ENCODE assay signal across 9 cellular contexts in genomic region chr10:80453392-80453714, GRCh38. TPM values are rescaled to one million over a fixed set of nuclear protein-coding genes. Genes with fewer than 3 reads are reported as not detected.
DNase-seq lines count a peak whose midpoint lies in the region; ATAC-seq and TF ChIP-seq lines count a peak whose summit lies in the region.
"Had no signal": no experiment of that assay in that cellular context is flagged by ENCODE, and none has a peak within 500 bp of the region (broad histone marks: within the 10 kb centered on the region; RNA-seq: fewer than 3 reads in every experiment).

No MANE protein-coding gene starts in this region.

- peak overlapping the region; percentile 97 for H2BK12ac ChIP-seq in trophoblast cell (ENCODE audit: low read length)

- H3K4me1 ChIP-seq in Caco-2 (peaks cover 62% of the 10 kb centered on the region), esophagus squamous epithelium (peaks cover 33 to 49% (median 39%) of the 10 kb centered on the region in 3 donors), trophoblast cell (ENCODE audit: control insufficient read depth in 1 of 2, insufficient read depth in 2 of 2, low read length in 2 of 2) (peaks cover 25 to 27% of the 10 kb centered on the region in 2 experiments)

- intact Hi-C loops in Caco-2 (cut with micrococcal nuclease; ENCODE audit: unreplicated experiment), result loop anchor here (1.0 kb wide), 1 partner anchor 53 kb away; no protein-coding TSS in a partner anchor
- intact Hi-C loops in esophagus squamous epithelium (cut with DNase I), result loop anchor here (5.0 kb wide), 1 partner anchor 49 kb away; no protein-coding TSS in a partner anchor

- ATAC-seq in HG03175 (IDR thresholded peaks at IDR 0.05; ENCODE audit: unreplicated experiment), result no peak

- peak overlapping the region; percentile 53 for H3K4ac ChIP-seq in trophoblast cell (ENCODE audit: low read depth, low read length)

- H3K18ac ChIP-seq in trophoblast cell (ENCODE audit: low read length), result peak overlapping the region; percentile 94

- H3F3A ChIP-seq in SU-DHL-6 (ENCODE audit: insufficient read depth), result peaks cover 8% of the 10 kb centered on the region

- peak overlapping the region; percentile 53 for H3K4me3 ChIP-seq in Caco-2 (ENCODE audit: low read depth, low read length)
- no peak overlapping the region for H3K4me3 ChIP-seq in SU-DHL-6 (ENCODE audit: insufficient read depth, low read length, poor library complexity, severe bottlenecking)
- H3K4me3 ChIP-seq in esophagus squamous epithelium, result peak overlapping the region; percentile 28 to 100 (median 70)
- H3K4me3 ChIP-seq in trophoblast cell (ENCODE audit: low read depth, low read length), result peak overlapping the region; percentile 57

- no peaks in the 10 kb centered on the region for H3K79me2 ChIP-seq in SU-DHL-6 (ENCODE audit: insufficient read depth, low read length)
- peaks cover 35% of the 10 kb centered on the region for H3K79me2 ChIP-seq in trophoblast cell (ENCODE audit: control insufficient read depth, insufficient read depth, low read length, poor library complexity)

- BruUV-seq in Caco-2 (replicated peaks; lab: Mats Ljungman, UMichigan), result TSS peak; percentile 90

- WGBS in esophagus squamous epithelium, 2 donors, result 17 to 18% methylated on average over 5 to 8 of the region's 9 CpGs
- no CpG with 5 or more reads among the region's 9 CpGs for WGBS in trophoblast cell (ENCODE audit: extremely low coverage, insufficient coverage, insufficient read length)

- peak overlapping the region; percentile 42 for H3K4me2 ChIP-seq in SU-DHL-6 (ENCODE audit: low read depth, low read length, poor library complexity, severe bottlenecking)
- H3K4me2 ChIP-seq in trophoblast cell (ENCODE audit: low read length), result peak overlapping the region; percentile 68

- H4K12ac ChIP-seq in trophoblast cell (ENCODE audit: low read depth, low read length), result peak overlapping the region; percentile 92

- CTCF ChIA-PET in Caco-2 (lab: Charles Lee), result interaction anchor here (0.6 to 1.7 kb wide), 4 partner anchors 9 to 67 kb away, joined by 3 to 13 read pairs (median 4); no protein-coding TSS in a partner anchor

- no peaks in the 10 kb centered on the region for H3K27me3 Mint-ChIP-seq in Caco-2 (ENCODE audit: insufficient read depth, unreplicated experiment)

- H2AK5ac ChIP-seq in trophoblast cell (ENCODE audit: low read length), result peak overlapping the region; percentile 64

- no peak overlapping the region for H3K27ac Mint-ChIP-seq in Caco-2 (ENCODE audit: unreplicated experiment)

- peak overlapping the region; percentile 93 for H2BK120ac ChIP-seq in trophoblast cell (ENCODE audit: insufficient read depth, low read length, poor library complexity)

- POLR2A ChIA-PET in Caco-2 (lab: Charles Lee), result interaction anchor here (0.5 to 1.5 kb wide), 4 partner anchors 40 to 51 kb away, joined by 3 to 5 read pairs (median 4); no protein-coding TSS in a partner anchor

- H2BK5ac ChIP-seq in trophoblast cell (ENCODE audit: low read depth, low read length, poor library complexity), result peak overlapping the region; percentile 79

- H4K8ac ChIP-seq in trophoblast cell (ENCODE audit: low read depth, low read length), result peak overlapping the region; percentile 88

- H3K36me3 Mint-ChIP-seq in Caco-2 (ENCODE audit: insufficient read depth, unreplicated experiment), result peaks cover 37% of the 10 kb centered on the region

- peaks cover 26% of the 10 kb centered on the region for H3K4me1 Mint-ChIP-seq in Caco-2 (ENCODE audit: low read depth, unreplicated experiment)

- no peaks in the 10 kb centered on the region for H3K36me3 ChIP-seq in Caco-2 (ENCODE audit: control insufficient read depth, insufficient read depth, low read length)
- H3K36me3 ChIP-seq in SU-DHL-6 (ENCODE audit: low read length), result no peaks in the 10 kb centered on the region
- H3K36me3 ChIP-seq in esophagus squamous epithelium, result peaks cover 0 to 7% (median 0%) of the 10 kb centered on the region in 3 donors
- H3K36me3 ChIP-seq in trophoblast cell (ENCODE audit: control insufficient read depth in 1 of 2, insufficient read depth in 2 of 2, low read length in 2 of 2), result peaks cover 0 to 5% of the 10 kb centered on the region in 2 experiments

- peak overlapping the region; percentile 87 for H4K91ac ChIP-seq in trophoblast cell (ENCODE audit: low read depth, low read length)

- no peaks in the 10 kb centered on the region; the same call in 1 of the 2 replicates for H4K20me1 ChIP-seq in SU-DHL-6 (ENCODE audit: low read depth, low read length)

- H3K27me3 ChIP-seq in Caco-2 (replicated peaks; ENCODE audit: control insufficient read depth, insufficient read depth, low read length) (no peaks in the 10 kb centered on the region), SU-DHL-6 (ENCODE audit: low read length) (no peaks in the 10 kb centered on the region), esophagus squamous epithelium (no peaks in the 10 kb centered on the region), trophoblast cell (ENCODE audit: insufficient read depth, low read length) (no peaks in the 10 kb centered on the region)

- H2AFZ ChIP-seq in SU-DHL-6 (ENCODE audit: low read depth, low read length, severe bottlenecking) (no peak overlapping the region), trophoblast cell (ENCODE audit: insufficient read depth, low read length, poor library complexity) (peak overlapping the region; percentile 90)

- H3K4me3 Mint-ChIP-seq in Caco-2 (ENCODE audit: unreplicated experiment), result no peak overlapping the region

- peaks cover 17% of the 10 kb centered on the region for H3K79me1 ChIP-seq in trophoblast cell (ENCODE audit: low read length)

- TF ChIP-seq CTCF in Caco-2 (IDR thresholded peaks at IDR 0.05; ENCODE audit: insufficient read depth in 1 of 2, low read depth in 1 of 2, low read length in 1 of 2, severe bottlenecking in 1 of 2, unreplicated experiment in 1 of 2), result peak in 1 of 2 experiments; percentile 35
- no peak for TF ChIP-seq CTCF in SU-DHL-6 (IDR thresholded peaks at IDR 0.05; ENCODE audit: insufficient read depth, low read length, poor library complexity, severe bottlenecking)
- no peak for TF ChIP-seq CTCF in esophagus squamous epithelium (IDR thresholded peaks at IDR 0.05)

- DNase-seq in Caco-2 (no peak), esophagus squamous epithelium (lab: John Stamatoyannopoulos, UW) (no peak), trophoblast cell (no peak), NCI-H1694 treated with DMSO at 0.1 percent for 48 hours (lab: John Stamatoyannopoulos, UW) (no peak), DMS 273 treated with DMSO at 0.1 percent for 48 hours (lab: John Stamatoyannopoulos, UW) (no peak), ureter (ENCODE audit: low spot score) (no peak)
- DNase-seq: NCI-H524 treated with DMSO at 0.1 percent for 48 hours had no signal

- no peaks in the 10 kb centered on the region for H3K9me3 Mint-ChIP-seq in Caco-2 (ENCODE audit: unreplicated experiment)

- H3K23ac ChIP-seq in trophoblast cell (ENCODE audit: low read length), result no peak overlapping the region

- H3K9ac ChIP-seq in SU-DHL-6 (ENCODE audit: low read length), result peak overlapping the region; percentile 32; the same call in 1 of the 2 replicates
- no peak overlapping the region for H3K9ac ChIP-seq in trophoblast cell (ENCODE audit: low read length)

- H3K9me2 ChIP-seq in SU-DHL-6 (replicated peaks; ENCODE audit: insufficient read depth, low read length), result no peaks in the 10 kb centered on the region

- H3K27ac ChIP-seq in SU-DHL-6 (ENCODE audit: low read depth, low read length), result no peak overlapping the region
- peak overlapping the region; percentile 91 to 100 (median 99) for H3K27ac ChIP-seq in esophagus squamous epithelium
- peak overlapping the region; percentile 69 for H3K27ac ChIP-seq in trophoblast cell (ENCODE audit: low read depth, low read length)

- H3K14ac ChIP-seq in trophoblast cell (ENCODE audit: low read length), result peak overlapping the region; percentile 92

- TF ChIP-seq POLR2A in esophagus squamous epithelium (IDR thresholded peaks at IDR 0.05), result no peak

- H3K9me3 ChIP-seq in Caco-2 (no peaks in the 10 kb centered on the region), SU-DHL-6 (ENCODE audit: insufficient read depth, low read length) (no peaks in the 10 kb centered on the region), esophagus squamous epithelium (no peaks in the 10 kb centered on the region), trophoblast cell (ENCODE audit: insufficient read depth, low read depth, low read length) (peaks cover 1% of the 10 kb centered on the region)

RNA-seq across cellular contexts. Expression of gene TSPAN14, which starts 0.8 kb away (rescaled TPM):
- total RNA-seq in Caco-2 (2022) (138 and 140 TPM in 2 replicates), esophagus squamous epithelium (100 to 1,000 TPM in 2 of 4 donors, 10 to 100 TPM in 2; 66.4 to 118 (median 89.8) TPM), ureter (177 TPM)
- 77.2 and 78.0 TPM in 2 replicates for polyA plus RNA-seq in trophoblast cell (2013)

RNA-seq across cellular contexts. Expression of gene PRXL2A, which starts 45.0 kb away (rescaled TPM):
- total RNA-seq in Caco-2 (2022) (82.0 and 88.6 TPM in 2 replicates), esophagus squamous epithelium (100 to 1,000 TPM in 2 of 4 donors, 10 to 100 TPM in 2; 68.0 to 185 (median 103) TPM), ureter (118 TPM)
- polyA plus RNA-seq in trophoblast cell (2013), result 41.6 and 43.8 TPM in 2 replicates
